In the genomic region with DNA sequence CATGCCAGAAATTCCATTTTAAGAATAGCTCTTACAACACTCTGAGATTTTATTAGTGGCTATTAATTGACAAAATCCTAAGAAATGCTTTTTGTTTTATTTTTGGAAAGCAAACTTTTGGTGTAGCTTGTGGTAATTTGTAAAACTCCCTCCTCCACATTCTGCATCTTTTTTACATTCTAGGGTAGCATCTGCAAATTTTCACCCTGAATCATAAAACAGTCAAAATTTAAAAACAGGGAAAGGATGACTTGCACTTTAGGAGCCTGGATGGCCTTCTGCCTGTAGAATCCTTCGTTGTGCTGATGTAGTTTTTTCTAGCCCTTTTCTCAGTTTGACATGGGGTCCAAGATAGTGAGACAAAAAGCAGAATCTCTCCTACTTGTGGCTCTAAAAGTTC, we compare ENCODE assay signal across 21 cellular contexts.
"Had no signal": no experiment of that assay in that cellular context is flagged by ENCODE, and none has a peak within 500 bp of the region (broad histone marks: within the 10 kb centered on the region; RNA-seq: fewer than 3 reads in every experiment).

No MANE protein-coding gene starts in this region.

- H3K4me3 ChIP-seq: dorsolateral prefrontal cortex, lower lobe of right lung, psoas muscle, sigmoid colon, tibial artery had no signal

- H3K9me3 ChIP-seq: lower lobe of right lung, psoas muscle, sigmoid colon, tibial artery had no signal

- DNase-seq: activated CD4-positive, alpha-beta T cell treated with anti-CD3 and anti-CD28 coated beads for 36 hours; activated CD4-positive, alpha-beta T cell treated with anti-CD3 and anti-CD28 coated beads, Interleukin-2, amount 50 U/mL, for 48 hours; activated naive CD8-positive, alpha-beta T cell treated with anti-CD3 and anti-CD28 coated beads for 36 hours; activated T-cell treated with anti-CD3 and anti-CD28 coated beads for 4 hours; amygdala; hypothalamus; islet precursor cell; left colon; lower lobe of right lung; midbrain; psoas muscle; sigmoid colon; stimulated activated CD4-positive, alpha-beta T cell treated with anti-CD3 and anti-CD28 coated beads, Interleukin-12 subunit alpha, Interleukin-12 subunit beta, amount 100 ng/mL, for 4 hours; stimulated activated CD4-positive, alpha-beta T cell treated with anti-CD3 and anti-CD28 coated beads, Interleukin-1b, Interleukin-23, amount 100 ng/mL, for 48 hours; stimulated activated naive CD4-positive, alpha-beta T cell treated with Interleukin-2 at 50 U/mL for 16 hours; tibial artery had no signal

- ATAC-seq: activated CD4-positive, alpha-beta T cell treated with anti-CD3 and anti-CD28 coated beads for 36 hours; left colon; lower lobe of right lung; psoas muscle had no signal

- FAIRE-seq: colon, frontal cortex, TTC549 had no signal

- H3K4me1 ChIP-seq: lower lobe of right lung, psoas muscle had no signal

- H3K27ac ChIP-seq: dorsolateral prefrontal cortex, epithelial cell of prostate, lower lobe of right lung, psoas muscle, tibial artery had no signal
